In genomic region chr20:3914446-3914845, GRCh38 we compare ENCODE assay signal across 13 cellular contexts.
"Had no signal": no experiment of that assay in that cellular context is flagged by ENCODE, and none has a peak within 500 bp of the region (broad histone marks: within the 10 kb centered on the region; RNA-seq: fewer than 3 reads in every experiment).

No MANE protein-coding gene starts in this region.

- H3K27ac ChIP-seq: ascending aorta, breast epithelium, upper lobe of right lung, WERI-Rb-1 had no signal

- H3K27me3 ChIP-seq: ascending aorta, breast epithelium, upper lobe of right lung had no signal

- ATAC-seq: natural killer cell, SK-N-SH treated with all-trans-retinoic acid at 6 μM for 48 hours, upper lobe of right lung had no signal

- H3K4me1 ChIP-seq: breast epithelium had no signal

- H3K4me3 Mint-ChIP-seq: immature natural killer cell; natural killer cell; T-helper 1 cell treated with Interleukin-12 subunit alpha and Interleukin-12 subunit beta and Interleukin-4 antibody, amounts not matched to agents 30 μg/mL and 1 μg/mL, for 36 hours had no signal

- H3K4me3 ChIP-seq: ascending aorta, breast epithelium, upper lobe of right lung had no signal

- H3K36me3 ChIP-seq: breast epithelium had no signal

- DNase-seq: activated CD4-positive, alpha-beta T cell treated with anti-CD3 and anti-CD28 coated beads for 48 hours; head of caudate nucleus; immature natural killer cell; mesenchymal stem cell; natural killer cell; stimulated activated CD4-positive, alpha-beta T cell treated with anti-CD3 and anti-CD28 coated beads, Interleukin-2, amount 100 ng/mL, for 48 hours; stimulated activated naive CD4-positive, alpha-beta T cell treated with Interleukin-2 at 50 U/mL for 16 hours; upper lobe of right lung; WERI-Rb-1 had no signal

- H3K9me3 Mint-ChIP-seq: immature natural killer cell; natural killer cell; T-helper 1 cell treated with Interleukin-12 subunit alpha and Interleukin-12 subunit beta and Interleukin-4 antibody, amounts not matched to agents 30 μg/mL and 1 μg/mL, for 36 hours had no signal
